ENCODE assay signal across 8 cellular contexts in genomic region chr4:73729534-73730165, GRCh38. TPM values are rescaled to one million over a fixed set of nuclear protein-coding genes. Genes with fewer than 3 reads are reported as not detected.
DNase-seq lines count a peak whose midpoint lies in the region; ATAC-seq and TF ChIP-seq lines count a peak whose summit lies in the region.

No MANE protein-coding gene starts in this region.

- in situ Hi-C loops in HAP-1 (cut with MboI; ENCODE audit: low sequenced_read_pairs) = no loop called here
- in situ Hi-C loops in SK-MEL-5 (cut with HindIII; ENCODE audit: low pct_unique_long_range_greater_than_20kb, low sequenced_read_pairs) = no loop called here

- H3K9me3 ChIP-seq in HAP-1 = no peaks in the 10 kb centered on the region

- H3K27me3 Mint-ChIP-seq in activated CD8-positive, alpha-beta memory T cell treated with anti-CD3 and anti-CD28 coated beads, Interleukin-2, amount 10 ng/mL, durations not matched to agents 7 days and 5 days = peaks cover 3% of the 10 kb centered on the region
- peaks cover 4% of the 10 kb centered on the region for H3K27me3 Mint-ChIP-seq in nephron (ENCODE audit: low read depth)

- DNase-seq in activated CD8-positive, alpha-beta memory T cell treated with anti-CD3 and anti-CD28 coated beads, Interleukin-2, amount 10 ng/mL, durations not matched to agents 7 days and 5 days = no peak
- DNase-seq in activated CD8-positive, alpha-beta memory T cell treated with anti-CD3 and anti-CD28 coated beads, Interleukin-2, amount 50 U/mL, for 4 hours = no peak
- DNase-seq in HAP-1 (ENCODE audit: low spot score in 2 of 2) (peak; percentile 51 to 55), M059J (ENCODE audit: low read depth) (peak; percentile 61), SK-MEL-5 (ENCODE audit: low read depth, low spot score) (peak; percentile 85)

- no peaks in the 10 kb centered on the region for H3K9me3 Mint-ChIP-seq in activated CD8-positive, alpha-beta memory T cell treated with anti-CD3 and anti-CD28 coated beads, Interleukin-2, amount 10 ng/mL, durations not matched to agents 7 days and 5 days (ENCODE audit: low read depth)
- H3K9me3 Mint-ChIP-seq in nephron = no peaks in the 10 kb centered on the region

- no peaks in the 10 kb centered on the region for H3K27me3 ChIP-seq in HAP-1 (ENCODE audit: low read depth)

- TF ChIP-seq CTCF in nephron (IDR thresholded peaks at IDR 0.05; ENCODE audit: unreplicated experiment in 3 of 3) = peak; percentile 82 to 86 (median 85)

- H3K27ac Mint-ChIP-seq in activated CD8-positive, alpha-beta memory T cell treated with anti-CD3 and anti-CD28 coated beads, Interleukin-2, amount 10 ng/mL, durations not matched to agents 7 days and 5 days = no peak overlapping the region
- no peak overlapping the region for H3K27ac Mint-ChIP-seq in nephron

- peaks cover 12% of the 10 kb centered on the region for H3K4me1 Mint-ChIP-seq in activated CD8-positive, alpha-beta memory T cell treated with anti-CD3 and anti-CD28 coated beads, Interleukin-2, amount 10 ng/mL, durations not matched to agents 7 days and 5 days
- peaks cover 9% of the 10 kb centered on the region for H3K4me1 Mint-ChIP-seq in nephron

- no peaks in the 10 kb centered on the region for H3K36me3 Mint-ChIP-seq in activated CD8-positive, alpha-beta memory T cell treated with anti-CD3 and anti-CD28 coated beads, Interleukin-2, amount 10 ng/mL, durations not matched to agents 7 days and 5 days
- no peaks in the 10 kb centered on the region for H3K36me3 Mint-ChIP-seq in nephron (ENCODE audit: low read depth)

- no peak overlapping the region for H3K4me3 Mint-ChIP-seq in activated CD8-positive, alpha-beta memory T cell treated with anti-CD3 and anti-CD28 coated beads, Interleukin-2, amount 10 ng/mL, durations not matched to agents 7 days and 5 days
- H3K4me3 Mint-ChIP-seq in nephron = no peak overlapping the region

- ATAC-seq in activated CD8-positive, alpha-beta memory T cell treated with anti-CD3 and anti-CD28 coated beads, Interleukin-2, amount 10 ng/mL, durations not matched to agents 7 days and 5 days = peak; percentile 51
- ATAC-seq in esophagus mucosa = peak; percentile 81
- ATAC-seq in GM19324 (IDR thresholded peaks at IDR 0.05; ENCODE audit: low FRiP score, unreplicated experiment) = no peak

- CTCF ChIA-PET in activated CD8-positive, alpha-beta memory T cell treated with anti-CD3 and anti-CD28 coated beads, Interleukin-2, amount 10 ng/mL, durations not matched to agents 7 days and 5 days (lab: Charles Lee) = interaction anchor here (0.7 kb wide), 1 partner anchor 266 kb away, joined by 3 read pairs; no protein-coding TSS in a partner anchor

- H3K4me1 ChIP-seq in HAP-1 = no peaks in the 10 kb centered on the region

- no peaks in the 10 kb centered on the region for H3K36me3 ChIP-seq in HAP-1 (replicated peaks)

- no peak overlapping the region for H3K4me3 ChIP-seq in HAP-1

RNA-seq across cellular contexts. Expression of gene CXCL8, which starts 10.7 kb away (rescaled TPM):
- under 1 TPM; 0.18 to 0.80 TPM for total RNA-seq in activated CD8-positive, alpha-beta memory T cell treated with anti-CD3 and anti-CD28 coated beads, Interleukin-2, amount 10 ng/mL, durations not matched to agents 7 days and 5 days
- total RNA-seq in M059J (2014; rRNA removed; shearing (Covaris generic)) = 33.1 and 33.9 TPM in 2 replicates
- total RNA-seq in SK-MEL-5 (2014; rRNA removed; shearing (Covaris generic)) = 11.5 and 14.8 TPM in 2 replicates
- polyA plus RNA-seq in SK-MEL-5 (2015; cell fraction: cytosol; rRNA removed) = 15.1 and 22.7 TPM in 2 replicates
- 14.1 and 15.5 TPM in 2 replicates for polyA plus RNA-seq in SK-MEL-5 (2015; cell fraction: nucleus; rRNA removed)
- total RNA-seq in esophagus mucosa = 3.2 TPM

Comparison
In these comparisons a context has a peak if more than half of its experiments do, and no peak if none do; other contexts are left out.
1. DNase-seq: peak in HAP-1 (2 of 2), M059J (single experiment) and SK-MEL-5 (single experiment); none in activated CD8-positive, alpha-beta memory T cell treated with anti-CD3 and anti-CD28 coated beads, Interleukin-2, amount 10 ng/mL, durations not matched to agents 7 days and 5 days (single experiment) and activated CD8-positive, alpha-beta memory T cell treated with anti-CD3 and anti-CD28 coated beads, Interleukin-2, amount 50 U/mL, for 4 hours (single experiment).